2 cellular contexts compared by ENCODE assay signal in genomic region chr15:81853349-81853748, GRCh38.
TF ChIP-seq lines count a peak whose summit lies in the region.

No MANE protein-coding gene starts in this region.

TF ChIP-seq in GM23338, 12 proteins besides CTCF, POLR2A, EP300 and RAD21 (continued from another document):
- TF ChIP-seq ZNF462 (CRISPR knock-in tag; IDR thresholded peaks at IDR 0.05) (no peak), ZNF114 (CRISPR knock-in tag; IDR thresholded peaks at IDR 0.05) (no peak), REST (IDR thresholded peaks at IDR 0.05; ENCODE audit: unreplicated experiment) (no peak), ETS1 (IDR thresholded peaks at IDR 0.05) (no peak), STAT1 (IDR thresholded peaks at IDR 0.05; ENCODE audit: unreplicated experiment) (no peak), POLR2AphosphoS5 (IDR thresholded peaks at IDR 0.05; ENCODE audit: low read depth) (no peak), JUNB (IDR thresholded peaks at IDR 0.05; ENCODE audit: unreplicated experiment) (no peak), NANOG (IDR thresholded peaks at IDR 0.05; ENCODE audit: borderline replicate concordance) (no peak), EZH2 (IDR thresholded peaks at IDR 0.05; ENCODE audit: low read depth, unreplicated experiment) (no peak), EZH2phosphoT487 (IDR thresholded peaks at IDR 0.05; ENCODE audit: unreplicated experiment) (no peak)

TF ChIP-seq in HepG2, 621 proteins besides CTCF, POLR2A, EP300 and RAD21 (continued from another document):
- TF ChIP-seq DBP (CRISPR knock-in tag; IDR thresholded peaks at IDR 0.05; ENCODE audit: not compliant biosample characterization), result no peak
- TF ChIP-seq GATA4 (IDR thresholded peaks at IDR 0.05; ENCODE audit: borderline replicate concordance, low read depth), result no peak
- no peak for TF ChIP-seq HHEX (CRISPR knock-in tag; IDR thresholded peaks at IDR 0.05)
- TF ChIP-seq ZNF446 (CRISPR knock-in tag; IDR thresholded peaks at IDR 0.05), result no peak
- no peak for TF ChIP-seq ZNF276 (CRISPR knock-in tag; IDR thresholded peaks at IDR 0.05; ENCODE audit: low read depth)
- no peak for TF ChIP-seq PRPF4 (IDR thresholded peaks at IDR 0.05; ENCODE audit: low read depth, low read length, poor library complexity, severe bottlenecking)
- no peak for TF ChIP-seq GLI4 (CRISPR knock-in tag; IDR thresholded peaks at IDR 0.05; ENCODE audit: borderline replicate concordance)
TF ChIP-seq in HepG2: peak in this region for 0.
